1 cellular context compared by ENCODE assay signal in genomic region chr2:88016948-88017779, GRCh38.
TF ChIP-seq lines count a peak whose summit lies in the region.

No MANE protein-coding gene starts in this region.

TF ChIP-seq in HepG2, 621 proteins besides CTCF, POLR2A, EP300 and RAD21 (continued from another document and continues in another):
- TF ChIP-seq MAZ (IDR thresholded peaks at IDR 0.05; ENCODE audit: borderline replicate concordance, low read depth, low read length) (no peak), MAZ (CRISPR knock-in tag; IDR thresholded peaks at IDR 0.05; ENCODE audit: low read depth) (peak; percentile 18; the same call in 1 of the 2 replicates), ZBTB7B (CRISPR knock-in tag; IDR thresholded peaks at IDR 0.05) (0 out of 2 replicates have a peak, but pooled peaks have one; percentile 14), ZNF501 (CRISPR knock-in tag; IDR thresholded peaks at IDR 0.05) (peak; percentile 51; the same call in 1 of the 2 replicates), DMAP1 (CRISPR knock-in tag; IDR thresholded peaks at IDR 0.05) (peak; percentile 66), ARID5B (CRISPR knock-in tag; IDR thresholded peaks at IDR 0.05) (no peak; the same call in 1 of the 2 replicates), ZNF264 (CRISPR knock-in tag; IDR thresholded peaks at IDR 0.05) (0 out of 2 replicates have a peak, but pooled peaks have one; percentile 54), ZSCAN21 (CRISPR knock-in tag; IDR thresholded peaks at IDR 0.05; ENCODE audit: borderline replicate concordance) (peak; percentile 66), MEIS1 (CRISPR knock-in tag; IDR thresholded peaks at IDR 0.05; ENCODE audit: borderline replicate concordance) (0 out of 2 replicates have a peak, but pooled peaks have one; percentile 45), PRPF4 (IDR thresholded peaks at IDR 0.05; ENCODE audit: low read depth, low read length, poor library complexity, severe bottlenecking) (no peak), MYC (CRISPR knock-in tag; IDR thresholded peaks at IDR 0.05; ENCODE audit: borderline replicate concordance) (peak; percentile 65; the same call in 1 of the 2 replicates), XRCC5 (optimal IDR thresholded peaks at IDR 0.05; ENCODE audit: low read length) (peak; percentile 5), GABPB1 (CRISPR knock-in tag; IDR thresholded peaks at IDR 0.05) (peak; percentile 72), ZNF558 (CRISPR knock-in tag; IDR thresholded peaks at IDR 0.05; ENCODE audit: borderline replicate concordance) (no peak), ARNTL (CRISPR knock-in tag; IDR thresholded peaks at IDR 0.05) (0 out of 2 replicates have a peak, but pooled peaks have one; percentile 11), ZNF687 (CRISPR knock-in tag; IDR thresholded peaks at IDR 0.05) (peak; percentile 96), ZNF883 (CRISPR knock-in tag; IDR thresholded peaks at IDR 0.05; ENCODE audit: not compliant biosample characterization) (peak; percentile 55), PLSCR1 (CRISPR knock-in tag; IDR thresholded peaks at IDR 0.05; ENCODE audit: borderline replicate concordance) (no peak), KDM2A (CRISPR knock-in tag; IDR thresholded peaks at IDR 0.05; ENCODE audit: borderline replicate concordance, low read depth) (peak; percentile 69), ZFP1 (CRISPR knock-in tag; IDR thresholded peaks at IDR 0.05) (no peak), E2F1 (CRISPR knock-in tag; IDR thresholded peaks at IDR 0.05) (0 out of 2 replicates have a peak, but pooled peaks have one; percentile 1), KDM5B (CRISPR knock-in tag; IDR thresholded peaks at IDR 0.05; ENCODE audit: borderline replicate concordance) (peak; percentile 77; the same call in 1 of the 2 replicates), ZNF33B (CRISPR knock-in tag; IDR thresholded peaks at IDR 0.05) (no peak), HOXA3 (CRISPR knock-in tag; IDR thresholded peaks at IDR 0.05) (peak; percentile 10; the same call in 1 of the 2 replicates), AHDC1 (CRISPR knock-in tag; IDR thresholded peaks at IDR 0.05; ENCODE audit: borderline replicate concordance) (no peak), AGO2 (optimal IDR thresholded peaks at IDR 0.05; ENCODE audit: low read depth, low read length) (peak; percentile 66), MYPOP (CRISPR knock-in tag; IDR thresholded peaks at IDR 0.05) (peak; percentile 43; the same call in 1 of the 2 replicates), ZNF160 (CRISPR knock-in tag; IDR thresholded peaks at IDR 0.05) (peak; percentile 63; the same call in 1 of the 2 replicates), REPIN1 (CRISPR knock-in tag; IDR thresholded peaks at IDR 0.05; ENCODE audit: borderline replicate concordance, low read depth) (0 out of 2 replicates have a peak, but pooled peaks have one; percentile 21), ZNF432 (CRISPR knock-in tag; IDR thresholded peaks at IDR 0.05; ENCODE audit: borderline replicate concordance) (no peak), ARID2 (CRISPR knock-in tag; IDR thresholded peaks at IDR 0.05; ENCODE audit: borderline replicate concordance) (peak; percentile 64), ZNF414 (CRISPR knock-in tag; IDR thresholded peaks at IDR 0.05) (no peak; the same call in 1 of the 2 replicates), ZNF800 (CRISPR knock-in tag; IDR thresholded peaks at IDR 0.05) (peak; percentile 37), ZNF598 (CRISPR knock-in tag; IDR thresholded peaks at IDR 0.05; ENCODE audit: borderline replicate concordance) (0 out of 2 replicates have a peak, but pooled peaks have one; percentile 94), ZNF256 (CRISPR knock-in tag; conservative IDR thresholded peaks at IDR 0.05) (no peak), SOX13 (IDR thresholded peaks at IDR 0.05) (no peak), SOX13 (CRISPR knock-in tag; conservative IDR thresholded peaks at IDR 0.05 in 1 of 2, IDR thresholded peaks at IDR 0.05 in 1 of 2) (no peak), ZFP36L1 (CRISPR knock-in tag; IDR thresholded peaks at IDR 0.05) (0 out of 2 replicates have a peak, but pooled peaks have one; percentile 9)
